14 cellular contexts compared by ENCODE assay signal in the genomic region with DNA sequence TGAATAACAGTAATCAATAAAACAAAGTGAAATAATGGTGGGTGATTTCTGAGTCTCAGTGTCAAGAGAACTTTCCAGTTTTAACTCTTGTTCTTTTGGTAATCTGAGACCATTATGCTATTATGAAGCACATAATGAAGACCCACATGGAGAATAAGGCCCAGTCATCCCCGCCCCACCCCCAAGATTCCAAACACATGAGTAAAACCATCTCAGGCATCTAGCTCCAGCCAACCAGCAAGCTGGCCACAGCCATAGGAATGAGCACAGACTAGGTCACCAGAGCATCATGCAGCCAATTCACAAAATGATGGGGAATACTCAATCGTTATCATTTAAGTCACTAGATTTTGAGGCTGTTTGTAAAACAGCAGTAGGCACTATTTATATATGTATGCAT.
DNase-seq lines count a peak whose midpoint lies in the region; ATAC-seq and TF ChIP-seq lines count a peak whose summit lies in the region.
"Had no signal": no experiment of that assay in that cellular context is flagged by ENCODE, and none has a peak within 500 bp of the region (broad histone marks: within the 10 kb centered on the region; RNA-seq: fewer than 3 reads in every experiment).

No MANE protein-coding gene starts in this region.

- H3K36me3 ChIP-seq in HUES64 (ENCODE audit: insufficient read depth, low read length) (no peaks in the 10 kb centered on the region), brain microvascular endothelial cell (replicated peaks) (no peaks in the 10 kb centered on the region), mesendoderm (ENCODE audit: control insufficient read depth, insufficient read depth, low read length) (no peaks in the 10 kb centered on the region), Peyer's patch (no peaks in the 10 kb centered on the region)

- H3K18ac ChIP-seq in mesendoderm (ENCODE audit: low read length) = no peak overlapping the region

- no peak overlapping the region for H2BK15ac ChIP-seq in mesendoderm (replicated peaks; ENCODE audit: low read depth)

- peak; percentile 92 for DNase-seq in EH (ENCODE audit: low read depth)
- peak; percentile 98 for DNase-seq in brain microvascular endothelial cell
- DNase-seq in mesendoderm = peak; percentile 97
- no peak for DNase-seq in NCI-H1105 treated with DMSO at 0.1 percent for 48 hours (lab: John Stamatoyannopoulos, UW)
- no peak for DNase-seq in Peyer's patch
- DNase-seq in GM13977 (ENCODE audit: low spot score) = no peak
- DNase-seq: activated CD8-positive, alpha-beta T cell treated with anti-CD3 and anti-CD28 coated beads, Interleukin-2, amount 10 ng/mL, durations not matched to agents 7 days and 5 days; left cardiac atrium; NCI-H510A treated with DMSO at 0.1 percent for 48 hours; occipital lobe; stimulated activated CD4-positive, alpha-beta T cell treated with anti-CD3 and anti-CD28 coated beads, Interleukin-4, amount 100 ng/mL, for 24 hours had no signal

- no peak overlapping the region for H3K4ac ChIP-seq in mesendoderm (ENCODE audit: low read depth, low read length)

- in situ Hi-C loops in brain microvascular endothelial cell (cut with HindIII; ENCODE audit: low pct_ligation_motif_present, low sequenced_read_pairs) (no loop called here), GM13977 (cut with MboI; ENCODE audit: low pct_unique_long_range_greater_than_20kb, low sequenced_read_pairs, unreplicated experiment) (no loop called here)

- no peaks in the 10 kb centered on the region for H3K79me2 ChIP-seq in mesendoderm (ENCODE audit: control insufficient read depth, insufficient read depth, low read length)

- TF ChIP-seq CTCF in brain microvascular endothelial cell (IDR thresholded peaks at IDR 0.05; ENCODE audit: low read depth, low read length, missing control alignments) (no peak), Peyer's patch (IDR thresholded peaks at IDR 0.05) (no peak), GM13977 (IDR thresholded peaks at IDR 0.05; ENCODE audit: extremely low read depth, insufficient read depth, missing control alignments) (no peak)

- no peak overlapping the region for H4K5ac ChIP-seq in mesendoderm (ENCODE audit: low read length)

- no peak for ATAC-seq in GM21526 (IDR thresholded peaks at IDR 0.05; ENCODE audit: low FRiP score, unreplicated experiment)
- ATAC-seq: activated CD8-positive, alpha-beta T cell treated with anti-CD3 and anti-CD28 coated beads, Interleukin-2, amount 10 ng/mL, durations not matched to agents 7 days and 5 days; activated naive CD4-positive, alpha-beta T cell treated with anti-CD3 and anti-CD28 coated beads, Interleukin-2, amount 50 U/mL, for 72 hours; left cardiac atrium had no signal

- no peak overlapping the region for H3K23ac ChIP-seq in mesendoderm (ENCODE audit: low read length)

- H3K27ac ChIP-seq in HUES64 (ENCODE audit: low read depth, low read length) = peak overlapping the region; percentile 50
- peak overlapping the region; percentile 68 for H3K27ac ChIP-seq in brain microvascular endothelial cell
- H3K27ac ChIP-seq in mesendoderm (ENCODE audit: low read depth, low read length) = no peak overlapping the region
- no peak overlapping the region for H3K27ac ChIP-seq in Peyer's patch

- WGBS in HUES64 = 56% methylated on average over 1 of the region's 2 CpGs
- WGBS in mesendoderm (ENCODE audit: extremely low coverage, insufficient coverage, low lambda C conversion rate) = no CpG with 5 or more reads among the region's 2 CpGs

- H2AK5ac ChIP-seq in mesendoderm (ENCODE audit: low read length) = no peak overlapping the region

- no peak overlapping the region for H3K4me3 ChIP-seq in HUES64 (ENCODE audit: low read length)
- no peak overlapping the region for H3K4me3 ChIP-seq in brain microvascular endothelial cell (ENCODE audit: low read depth, low read length)
- H3K4me3 ChIP-seq in mesendoderm (ENCODE audit: low read length) = no peak overlapping the region
- no peak overlapping the region for H3K4me3 ChIP-seq in Peyer's patch

- no peak overlapping the region for H3K4me2 ChIP-seq in mesendoderm (ENCODE audit: low read length)

- H3K27me3 ChIP-seq in HUES64 (ENCODE audit: insufficient read depth, low read length) = no peaks in the 10 kb centered on the region
- H3K27me3 ChIP-seq in brain microvascular endothelial cell (replicated peaks) = no peaks in the 10 kb centered on the region
- H3K27me3 ChIP-seq in mesendoderm (ENCODE audit: insufficient read depth, low read length, poor library complexity) = no peaks in the 10 kb centered on the region
- no peaks in the 10 kb centered on the region for H3K27me3 ChIP-seq in Peyer's patch

- no peak for TF ChIP-seq POLR2A in Peyer's patch (IDR thresholded peaks at IDR 0.05)

- H3K79me1 ChIP-seq in mesendoderm (ENCODE audit: low read length) = no peaks in the 10 kb centered on the region

- H3K4me1 ChIP-seq in HUES64 (ENCODE audit: insufficient read depth, low read length) (peaks cover 15% of the 10 kb centered on the region), mesendoderm (ENCODE audit: control insufficient read depth, low read depth, low read length) (no peaks in the 10 kb centered on the region), Peyer's patch (no peaks in the 10 kb centered on the region)

- H3K56ac ChIP-seq in mesendoderm (ENCODE audit: low read length) = no peak overlapping the region

- no peak overlapping the region for H4K8ac ChIP-seq in mesendoderm (ENCODE audit: low read depth, low read length)

- no peak overlapping the region; the same call in 1 of the 2 replicates for H3K9ac ChIP-seq in HUES64 (ENCODE audit: low read depth, low read length)
- no peak overlapping the region for H3K9ac ChIP-seq in mesendoderm (ENCODE audit: low read length)

- H2BK5ac ChIP-seq in mesendoderm (ENCODE audit: low read length) = no peak overlapping the region

- no peak overlapping the region for H2BK120ac ChIP-seq in mesendoderm (ENCODE audit: low read depth, low read length)

- H3K9me3 ChIP-seq in HUES64 (ENCODE audit: insufficient read depth, low read depth, low read length) = no peaks in the 10 kb centered on the region
- H3K9me3 ChIP-seq in Peyer's patch = no peaks in the 10 kb centered on the region

Comparison
In these comparisons a context has a peak if more than half of its experiments do, and no peak if none do; other contexts are left out.
1. DNase-seq: peak in EH (single experiment), brain microvascular endothelial cell (single experiment) and mesendoderm (single experiment); none in NCI-H1105 treated with DMSO at 0.1 percent for 48 hours (single experiment), Peyer's patch (0 of 3) and GM13977 (single experiment).
2. H3K27ac ChIP-seq: peak in HUES64 (single experiment) and brain microvascular endothelial cell (single experiment); none in mesendoderm (single experiment) and Peyer's patch (0 of 4).